ENCODE assay signal across 11 cellular contexts in the genomic region with DNA sequence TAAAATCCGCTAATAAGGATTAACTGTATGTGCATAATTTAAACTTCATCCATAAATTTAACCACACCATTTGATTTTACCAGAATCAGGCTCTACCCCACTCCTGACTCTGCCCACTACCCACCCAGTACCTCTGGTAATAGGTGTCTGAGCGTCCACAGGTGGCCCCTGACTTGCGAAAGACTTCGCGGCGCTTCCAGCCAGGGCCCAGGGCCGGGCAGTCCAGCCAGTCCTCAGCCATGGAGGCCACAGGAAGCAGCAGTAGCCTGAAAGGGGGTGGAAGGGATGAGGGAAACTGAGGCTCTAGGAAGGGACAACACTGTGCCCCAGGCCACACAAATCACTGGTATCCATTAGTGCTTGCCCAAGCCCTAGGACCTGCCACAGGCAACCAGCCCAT. TPM values are rescaled to one million over a fixed set of nuclear protein-coding genes. Genes with fewer than 3 reads are reported as not detected.
DNase-seq lines count a peak whose midpoint lies in the region; ATAC-seq and TF ChIP-seq lines count a peak whose summit lies in the region.
"Had no signal": no experiment of that assay in that cellular context is flagged by ENCODE, and none has a peak within 500 bp of the region (broad histone marks: within the 10 kb centered on the region; RNA-seq: fewer than 3 reads in every experiment).

No MANE protein-coding gene starts in this region.

- H3K9me3 ChIP-seq in GM23248 (ENCODE audit: low read depth) (no peaks in the 10 kb centered on the region), RWPE2 (ENCODE audit: severe bottlenecking) (no peaks in the 10 kb centered on the region), psoas muscle (no peaks in the 10 kb centered on the region)
- H3K9me3 ChIP-seq: right lobe of liver, testis had no signal

- DNase-seq in GM23248, result no peak
- no peak for DNase-seq in RWPE2 (ENCODE audit: low spot score)
- no peak for DNase-seq in epithelial cell of esophagus (ENCODE audit: low read depth)
- no peak for DNase-seq in psoas muscle
- no peak for DNase-seq in NOMO-1 treated with DMSO at 0.1 percent for 48 hours (lab: John Stamatoyannopoulos, UW; ENCODE audit: unreplicated experiment)
- no peak for DNase-seq in Ammon's horn (ENCODE audit: low spot score)
- DNase-seq in NCI-H1048 (lab: John Stamatoyannopoulos, UW), result no peak
- DNase-seq: KBM-7, testis had no signal

- no peak for ATAC-seq in RWPE2 (ENCODE audit: low read depth)
- no peak for ATAC-seq in psoas muscle
- ATAC-seq in GM19452 (IDR thresholded peaks at IDR 0.05; ENCODE audit: unreplicated experiment), result no peak
- ATAC-seq: right lobe of liver had no signal

- H3K4me2 ChIP-seq in GM23248 (ENCODE audit: unreplicated experiment), result peak overlapping the region; percentile 98

- H3K4me1 ChIP-seq in GM23248 (ENCODE audit: insufficient read depth) (peaks cover 20% of the 10 kb centered on the region; the same call in 1 of the 2 replicates), RWPE2 (ENCODE audit: insufficient read depth, poor library complexity, severe bottlenecking) (peaks cover 22% of the 10 kb centered on the region), psoas muscle (peaks cover 20% of the 10 kb centered on the region)

- intact Hi-C loops in psoas muscle (cut with DNase I), result loop anchor here in 1 of 2 donors (10.0 kb wide), 2 partner anchors 465 to 915 kb away; partner anchors contain the start of genes ACAA2 and MEX3C

- no peaks in the 10 kb centered on the region for H3K27me3 ChIP-seq in GM23248 (replicated peaks; ENCODE audit: insufficient read depth)
- H3K27me3 ChIP-seq in RWPE2 (ENCODE audit: insufficient read depth, poor library complexity, severe bottlenecking), result no peaks in the 10 kb centered on the region
- no peaks in the 10 kb centered on the region for H3K27me3 ChIP-seq in psoas muscle (ENCODE audit: insufficient read depth in 3 of 3, low read length in 2 of 3)
- H3K27me3 ChIP-seq: right lobe of liver, testis had no signal

- H3K79me2 ChIP-seq in GM23248 (ENCODE audit: insufficient read depth), result peaks cover 57% of the 10 kb centered on the region

- TF ChIP-seq CTCF in RWPE2 (IDR thresholded peaks at IDR 0.05; ENCODE audit: poor library complexity, severe bottlenecking) (no peak), epithelial cell of esophagus (IDR thresholded peaks at IDR 0.05; ENCODE audit: insufficient read depth, low read depth, low read length, missing control alignments) (no peak), psoas muscle (IDR thresholded peaks at IDR 0.05) (no peak)

- H2AFZ ChIP-seq in GM23248, result no peak overlapping the region

- peak overlapping the region; percentile 92 for H3K4me3 ChIP-seq in GM23248
- H3K4me3 ChIP-seq in RWPE2 (ENCODE audit: severe bottlenecking), result peak overlapping the region; percentile 97
- peak overlapping the region; percentile 94 for H3K4me3 ChIP-seq in epithelial cell of esophagus (ENCODE audit: low read length)
- peak overlapping the region; percentile 94 for H3K4me3 ChIP-seq in psoas muscle

- 99% methylated on average over 7 of the region's 7 CpGs for WGBS in GM23248 (ENCODE audit: low coverage in 1 of 2, low lambda C conversion rate in 2 of 2, missing lambda C conversion rate in 2 of 2), 2 experiments
- 93 to 97% (median 96%) methylated on average over 7 of the region's 7 CpGs for WGBS in psoas muscle, 3 donors

- in situ Hi-C loops in GM23248 (cut with MboI), result no loop called here

- H3F3A ChIP-seq in GM23248 (ENCODE audit: insufficient read depth), result 0 out of 2 replicates have a peak, but pooled peaks cover 4% of the 10 kb centered on the region

- H3K27ac ChIP-seq in GM23248 (no peak overlapping the region), RWPE2 (ENCODE audit: poor library complexity, severe bottlenecking) (peak overlapping the region; percentile 85), psoas muscle (no peak overlapping the region)
- H3K27ac ChIP-seq: right lobe of liver, testis had no signal

- H3K36me3 ChIP-seq in GM23248 (ENCODE audit: low read depth) (peaks cover 17% of the 10 kb centered on the region; the same call in 1 of the 2 replicates), RWPE2 (ENCODE audit: low read depth) (peaks cover 70% of the 10 kb centered on the region), psoas muscle (ENCODE audit: insufficient read depth in 1 of 2, low read depth in 1 of 2) (peaks cover 15 to 80% of the 10 kb centered on the region in 2 donors)

- no peaks in the 10 kb centered on the region for H3K9me2 ChIP-seq in GM23248 (ENCODE audit: insufficient read depth)

- peak overlapping the region; percentile 94; the same call in 1 of the 2 replicates for H3K9ac ChIP-seq in GM23248

- H4K20me1 ChIP-seq in GM23248 (ENCODE audit: insufficient read depth), result no peaks in the 10 kb centered on the region

RNA-seq across cellular contexts. Expression of gene MBD1, which starts 1.6 kb away (rescaled TPM):
- total RNA-seq in GM23248 (2014; rRNA removed; shearing (Covaris generic)), result 60.7 and 68.0 TPM in 2 replicates
- polyA plus RNA-seq in GM23248 (2016; fragmentation: Nextera tagmentation; extraction: Ambion mirVana) (33.1 and 36.2 TPM in 2 replicates), psoas muscle (10 to 100 TPM; 33.5 to 97.6 (median 52.6) TPM)
- total RNA-seq in psoas muscle, result 10 to 100 TPM; 47.3 to 67.2 (median 51.5) TPM

RNA-seq across cellular contexts. Expression of gene CXXC1, which starts 7.7 kb away (rescaled TPM):
- total RNA-seq in GM23248 (2014; rRNA removed; shearing (Covaris generic)), result 37.9 and 51.2 TPM in 2 replicates
- polyA plus RNA-seq in GM23248 (2016; fragmentation: Nextera tagmentation; extraction: Ambion mirVana), result 38.2 and 39.2 TPM in 2 replicates
- 10 to 100 TPM; 20.0 to 30.9 (median 21.7) TPM for total RNA-seq in psoas muscle
- polyA plus RNA-seq in psoas muscle, result 10 to 100 TPM; 28.0 to 71.6 (median 52.4) TPM

RNA-seq across cellular contexts. Expression of gene CFAP53, which starts 13.5 kb away (rescaled TPM):
- total RNA-seq in GM23248 (2014; rRNA removed; shearing (Covaris generic)), result 0.11 and 0.25 TPM in 2 replicates
- 0.47 and 0.48 TPM in 2 replicates for polyA plus RNA-seq in GM23248 (2016; fragmentation: Nextera tagmentation; extraction: Ambion mirVana)
- 1 to 10 TPM in 1 of 4 donors, under 1 TPM in 3; 0.37 to 1.6 (median 0.51) TPM for total RNA-seq in psoas muscle
- polyA plus RNA-seq in psoas muscle, result 1 to 10 TPM in 1 of 3 donors, under 1 TPM in 2; 0.52 to 1.3 (median 0.96) TPM
